In genomic region chr3:148930785-148931184, GRCh38 we compare ENCODE assay signal across 20 cellular contexts.
DNase-seq lines count a peak whose midpoint lies in the region; ATAC-seq and TF ChIP-seq lines count a peak whose summit lies in the region.
"Had no signal": no experiment of that assay in that cellular context is flagged by ENCODE, and none has a peak within 500 bp of the region (broad histone marks: within the 10 kb centered on the region; RNA-seq: fewer than 3 reads in every experiment).

No MANE protein-coding gene starts in this region.

- no peak for TF ChIP-seq EP300 in SK-N-SH (IDR thresholded peaks at IDR 0.05; ENCODE audit: borderline replicate concordance in 1 of 2, low read depth in 1 of 2, low read length in 1 of 2)

- intact Hi-C loops in MCF 10A (cut with micrococcal nuclease): no loop called here
- intact Hi-C loops in breast epithelium (cut with DNase I; ENCODE audit: low total_unique reads): no loop called here
- intact Hi-C loops in head of caudate nucleus (cut with DNase I): no loop called here

- ATAC-seq in GM21825 (IDR thresholded peaks at IDR 0.05; ENCODE audit: unreplicated experiment): no peak
- ATAC-seq: heart left ventricle; stimulated activated effector memory CD8-positive, alpha-beta T cell treated with anti-CD3 and anti-CD28 coated beads, Interleukin-12 subunit alpha, Interleukin-12 subunit beta, amount 100 ng/mL, for 72 hours had no signal

- BruUV-seq in MCF 10A (replicated peaks; lab: Mats Ljungman, UMichigan): no TSS peak

- H3K9me3 ChIP-seq in breast epithelium: no peaks in the 10 kb centered on the region
- no peaks in the 10 kb centered on the region for H3K9me3 ChIP-seq in SK-N-SH
- H3K9me3 ChIP-seq: heart left ventricle, spleen, tibial artery had no signal

- no peak overlapping the region for H3K9ac ChIP-seq in SK-N-SH

- no peaks in the 10 kb centered on the region for H3K9me2 ChIP-seq in SK-N-SH

- DNase-seq in MCF 10A (ENCODE audit: unreplicated experiment) (peak; percentile 4), breast epithelium (ENCODE audit: low spot score in 2 of 2) (no peak), SK-N-SH (no peak), fibroblast of the conjunctiva (ENCODE audit: low read depth) (peak; percentile 6), head of caudate nucleus (no peak), NCI-H524 (lab: John Stamatoyannopoulos, UW) (no peak)
- no peak for DNase-seq in activated CD4-positive, alpha-beta T cell treated with anti-CD3 and anti-CD28 coated beads, Interleukin-2, amount 10 ng/mL, durations not matched to agents 7 days and 5 days
- DNase-seq: activated naive CD4-positive, alpha-beta T cell; CD4-positive, alpha-beta memory T cell; DND-41; heart left ventricle; NCI-H2081 treated with DMSO at 0.1 percent for 48 hours; NCI-H526 treated with DMSO at 0.1 percent for 48 hours; spleen; tibial artery had no signal

- TF ChIP-seq POLR2A in breast epithelium (IDR thresholded peaks at IDR 0.05): no peak

- H3K27me3 Mint-ChIP-seq in MCF 10A (ENCODE audit: insufficient read depth, unreplicated experiment): peaks cover 71% of the 10 kb centered on the region
- peaks cover 11% of the 10 kb centered on the region for H3K27me3 Mint-ChIP-seq in activated CD4-positive, alpha-beta T cell treated with anti-CD3 and anti-CD28 coated beads, Interleukin-2, amount 10 ng/mL, durations not matched to agents 7 days and 5 days

- POLR2A ChIA-PET in MCF 10A (lab: Yijun Ruan, JAX): no interaction called here
- POLR2A ChIA-PET in SK-N-SH (lab: Yijun Ruan, JAX): no interaction called here
- POLR2A ChIA-PET in activated CD4-positive, alpha-beta T cell treated with anti-CD3 and anti-CD28 coated beads, Interleukin-2, amount 10 ng/mL, durations not matched to agents 7 days and 5 days (lab: Charles Lee): no interaction called here

- TF ChIP-seq RAD21 in SK-N-SH (IDR thresholded peaks at IDR 0.05; ENCODE audit: low read length): no peak

- H3K27ac Mint-ChIP-seq in MCF 10A (ENCODE audit: low read depth, unreplicated experiment): no peak overlapping the region
- H3K27ac Mint-ChIP-seq in activated CD4-positive, alpha-beta T cell treated with anti-CD3 and anti-CD28 coated beads, Interleukin-2, amount 10 ng/mL, durations not matched to agents 7 days and 5 days: no peak overlapping the region
- H3K27ac Mint-ChIP-seq: brain; CD4-positive, alpha-beta memory T cell; stimulated activated effector memory CD8-positive, alpha-beta T cell treated with anti-CD3 and anti-CD28 coated beads, Interleukin-12 subunit alpha, Interleukin-12 subunit beta, amount 100 ng/mL, for 72 hours had no signal

- H3K9me3 Mint-ChIP-seq in MCF 10A (ENCODE audit: unreplicated experiment): no peaks in the 10 kb centered on the region
- no peaks in the 10 kb centered on the region for H3K9me3 Mint-ChIP-seq in activated CD4-positive, alpha-beta T cell treated with anti-CD3 and anti-CD28 coated beads, Interleukin-2, amount 10 ng/mL, durations not matched to agents 7 days and 5 days
- H3K9me3 Mint-ChIP-seq: stimulated activated effector memory CD8-positive, alpha-beta T cell treated with anti-CD3 and anti-CD28 coated beads, Interleukin-12 subunit alpha, Interleukin-12 subunit beta, amount 100 ng/mL, for 72 hours had no signal

- H3K36me3 Mint-ChIP-seq in MCF 10A (ENCODE audit: insufficient read depth, unreplicated experiment): no peaks in the 10 kb centered on the region
- no peaks in the 10 kb centered on the region for H3K36me3 Mint-ChIP-seq in activated CD4-positive, alpha-beta T cell treated with anti-CD3 and anti-CD28 coated beads, Interleukin-2, amount 10 ng/mL, durations not matched to agents 7 days and 5 days (ENCODE audit: low read depth)
- H3K36me3 Mint-ChIP-seq: brain; CD4-positive, alpha-beta memory T cell; stimulated activated effector memory CD8-positive, alpha-beta T cell treated with anti-CD3 and anti-CD28 coated beads, Interleukin-12 subunit alpha, Interleukin-12 subunit beta, amount 100 ng/mL, for 72 hours had no signal

- H3K4me3 Mint-ChIP-seq in MCF 10A (ENCODE audit: unreplicated experiment): no peak overlapping the region
- H3K4me3 Mint-ChIP-seq in activated CD4-positive, alpha-beta T cell treated with anti-CD3 and anti-CD28 coated beads, Interleukin-2, amount 10 ng/mL, durations not matched to agents 7 days and 5 days: no peak overlapping the region
- H3K4me3 Mint-ChIP-seq: brain; CD4-positive, alpha-beta memory T cell; stimulated activated effector memory CD8-positive, alpha-beta T cell treated with anti-CD3 and anti-CD28 coated beads, Interleukin-12 subunit alpha, Interleukin-12 subunit beta, amount 100 ng/mL, for 72 hours had no signal

- H4K20me1 ChIP-seq in SK-N-SH (ENCODE audit: insufficient read depth): no peaks in the 10 kb centered on the region

- H3K4me1 ChIP-seq in breast epithelium (no peaks in the 10 kb centered on the region), SK-N-SH (ENCODE audit: control insufficient read depth in 1 of 2, insufficient read depth in 2 of 2, low read depth in 1 of 2, low read length in 1 of 2) (no peaks in the 10 kb centered on the region)
- H3K4me1 ChIP-seq: heart left ventricle, spleen, tibial artery had no signal

- H3K4me3 ChIP-seq in breast epithelium (no peak overlapping the region), SK-N-SH (ENCODE audit: low read depth in 2 of 2, low read length in 1 of 2) (no peak overlapping the region)
- H3K4me3 ChIP-seq: heart left ventricle, lung, SK-N-MC, spleen, tibial artery had no signal

- no peaks in the 10 kb centered on the region for H3K36me3 ChIP-seq in breast epithelium
- H3K36me3 ChIP-seq in SK-N-SH (replicated peaks in 1 of 2; ENCODE audit: control insufficient read depth in 1 of 2, insufficient read depth in 2 of 2, low read length in 1 of 2): no peaks in the 10 kb centered on the region
- H3K36me3 ChIP-seq: heart left ventricle, spleen, tibial artery had no signal

- no peak overlapping the region for H3K27ac ChIP-seq in breast epithelium
- H3K27ac ChIP-seq in SK-N-SH (ENCODE audit: low read depth in 2 of 2, low read length in 1 of 2): peak overlapping the region in 1 of 2 experiments; percentile 24; a peak in 1 of 4 replicates
- H3K27ac ChIP-seq: heart left ventricle, SK-N-MC, spleen, tibial artery had no signal

- no peaks in the 10 kb centered on the region for H3K79me2 ChIP-seq in SK-N-SH (ENCODE audit: insufficient read depth)

- H3K4me2 ChIP-seq in SK-N-SH: no peak overlapping the region

- H3F3A ChIP-seq in SK-N-SH (replicated peaks; ENCODE audit: insufficient read depth): peaks cover 4% of the 10 kb centered on the region

- no peak overlapping the region for H2AFZ ChIP-seq in SK-N-SH (ENCODE audit: low read depth)

- TF ChIP-seq CTCF in MCF 10A (IDR thresholded peaks at IDR 0.05; ENCODE audit: unreplicated experiment) (no peak), breast epithelium (IDR thresholded peaks at IDR 0.05) (no peak), SK-N-SH (IDR thresholded peaks at IDR 0.05) (no peak)

- no peaks in the 10 kb centered on the region for H3K4me1 Mint-ChIP-seq in MCF 10A (ENCODE audit: insufficient read depth, unreplicated experiment)
- H3K4me1 Mint-ChIP-seq in activated CD4-positive, alpha-beta T cell treated with anti-CD3 and anti-CD28 coated beads, Interleukin-2, amount 10 ng/mL, durations not matched to agents 7 days and 5 days: no peaks in the 10 kb centered on the region
- H3K4me1 Mint-ChIP-seq: CD4-positive, alpha-beta memory T cell; stimulated activated effector memory CD8-positive, alpha-beta T cell treated with anti-CD3 and anti-CD28 coated beads, Interleukin-12 subunit alpha, Interleukin-12 subunit beta, amount 100 ng/mL, for 72 hours had no signal

- H3K27me3 ChIP-seq in breast epithelium (no peaks in the 10 kb centered on the region), SK-N-SH (ENCODE audit: insufficient read depth) (no peaks in the 10 kb centered on the region)
- H3K27me3 ChIP-seq: heart left ventricle, spleen, tibial artery had no signal

- WGBS in SK-N-SH (ENCODE audit: low lambda C conversion rate): 29% methylated on average over 2 of the region's 2 CpGs

- CTCF ChIA-PET in MCF 10A (lab: Yijun Ruan, JAX): no interaction called here
- CTCF ChIA-PET in SK-N-SH (lab: Yijun Ruan, JAX): interaction anchor here (0.6 to 1.1 kb wide), 2 partner anchors 18 to 853 kb away, joined by 3 read pairs; no protein-coding TSS in a partner anchor
- CTCF ChIA-PET in activated CD4-positive, alpha-beta T cell treated with anti-CD3 and anti-CD28 coated beads, Interleukin-2, amount 10 ng/mL, durations not matched to agents 7 days and 5 days (lab: Charles Lee): no interaction called here

TF ChIP-seq in SK-N-SH, 30 proteins besides CTCF, POLR2A, EP300 and RAD21:
- no peak for TF ChIP-seq TAF1 (IDR thresholded peaks at IDR 0.05; ENCODE audit: borderline replicate concordance, low read depth, low read length)
- TF ChIP-seq RXRA (IDR thresholded peaks at IDR 0.05; ENCODE audit: borderline replicate concordance, low read depth): no peak
- no peak for TF ChIP-seq GATA2 (CRISPR knock-in tag; IDR thresholded peaks at IDR 0.05)
- peak; percentile 53 for TF ChIP-seq NFIC (IDR thresholded peaks at IDR 0.05; ENCODE audit: borderline replicate concordance)
- TF ChIP-seq FOSL2 (IDR thresholded peaks at IDR 0.05; ENCODE audit: borderline replicate concordance, low read depth): peak; percentile 52; the same call in 1 of the 2 replicates
- peak; percentile 53 for TF ChIP-seq PBX3 (IDR thresholded peaks at IDR 0.05)

Comparison
In these comparisons a context has a peak if more than half of its experiments do, and no peak if none do; other contexts are left out.
1. DNase-seq: peak in MCF 10A (single experiment) and fibroblast of the conjunctiva (single experiment); none in breast epithelium (0 of 2), SK-N-SH (single experiment), head of caudate nucleus (0 of 42), NCI-H524 (0 of 2) and activated CD4-positive, alpha-beta T cell treated with anti-CD3 and anti-CD28 coated beads, Interleukin-2, amount 10 ng/mL, durations not matched to agents 7 days and 5 days (single experiment).